ENCODE assay signal across 9 cellular contexts in the genomic region with DNA sequence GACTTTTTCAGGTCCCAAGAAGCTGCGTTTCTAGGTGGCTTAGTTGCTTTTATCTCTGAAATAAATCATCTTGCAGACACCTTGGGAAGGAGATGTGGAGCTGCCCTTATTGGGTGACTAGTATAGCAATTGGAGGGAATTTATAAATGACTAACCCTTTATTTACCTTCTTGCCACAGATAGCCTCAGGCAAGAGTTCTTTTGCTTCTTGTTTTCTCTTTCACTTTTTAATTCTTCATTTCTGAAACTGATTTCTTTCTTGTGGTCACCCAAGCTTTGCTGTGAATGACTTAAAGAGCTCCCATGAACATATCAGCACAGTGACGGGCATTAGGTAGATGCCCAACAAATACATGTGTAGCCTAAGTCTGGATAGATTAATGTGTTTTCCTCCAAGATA. TPM values are rescaled to one million over a fixed set of nuclear protein-coding genes. Genes with fewer than 3 reads are reported as not detected.
DNase-seq lines count a peak whose midpoint lies in the region; ATAC-seq and TF ChIP-seq lines count a peak whose summit lies in the region.
"Had no signal": no experiment of that assay in that cellular context is flagged by ENCODE, and none has a peak within 500 bp of the region (broad histone marks: within the 10 kb centered on the region; RNA-seq: fewer than 3 reads in every experiment).

No MANE protein-coding gene starts in this region.

- DNase-seq in GM12865 (ENCODE audit: low read depth) (peak; percentile 66), T1000 (lab: John Stamatoyannopoulos, UW) (peak; percentile 8), GF-D8 (lab: John Stamatoyannopoulos, UW) (no peak), COLO668 (lab: John Stamatoyannopoulos, UW; ENCODE audit: unreplicated experiment) (no peak), NCI-H524 treated with DMSO at 0.1 percent for 48 hours (lab: John Stamatoyannopoulos, UW) (no peak), left cardiac atrium (no peak)
- DNase-seq: activated T-cell treated with anti-CD3 and anti-CD28 coated beads, Interleukin-2, amount 50 U/mL, for 1 hour had no signal

- ATAC-seq in GM19467 (IDR thresholded peaks at IDR 0.05; ENCODE audit: unreplicated experiment): peak; percentile 93
- ATAC-seq in HG03066 (IDR thresholded peaks at IDR 0.05; ENCODE audit: low read depth, unreplicated experiment): peak; percentile 98
- no peak for ATAC-seq in left cardiac atrium

- H3K4me3 ChIP-seq in GM12865 (ENCODE audit: low read depth, low read length): no peak overlapping the region

- no peak for TF ChIP-seq CTCF in GM12865 (IDR thresholded peaks at IDR 0.05; ENCODE audit: insufficient read depth, low read depth, low read length, missing control alignments)

- intact Hi-C loops in left cardiac atrium (cut with DNase I): no loop called here

RNA-seq across cellular contexts. Expression of a gene that starts 3.0 kb away (rescaled TPM):
- total RNA-seq in left cardiac atrium: under 1 TPM; 0.06 to 0.26 TPM

Comparison
In these comparisons a context has a peak if more than half of its experiments do, and no peak if none do; other contexts are left out.
1. DNase-seq: peak in GM12865 (single experiment) and T1000 (single experiment); none in GF-D8 (single experiment), COLO668 (single experiment), NCI-H524 treated with DMSO at 0.1 percent for 48 hours (single experiment) and left cardiac atrium (single experiment).
2. ATAC-seq: peak in GM19467 (single experiment) and HG03066 (single experiment); none in left cardiac atrium (0 of 2).